Comparison of ENCODE assay signal across 20 cellular contexts in the genomic region with DNA sequence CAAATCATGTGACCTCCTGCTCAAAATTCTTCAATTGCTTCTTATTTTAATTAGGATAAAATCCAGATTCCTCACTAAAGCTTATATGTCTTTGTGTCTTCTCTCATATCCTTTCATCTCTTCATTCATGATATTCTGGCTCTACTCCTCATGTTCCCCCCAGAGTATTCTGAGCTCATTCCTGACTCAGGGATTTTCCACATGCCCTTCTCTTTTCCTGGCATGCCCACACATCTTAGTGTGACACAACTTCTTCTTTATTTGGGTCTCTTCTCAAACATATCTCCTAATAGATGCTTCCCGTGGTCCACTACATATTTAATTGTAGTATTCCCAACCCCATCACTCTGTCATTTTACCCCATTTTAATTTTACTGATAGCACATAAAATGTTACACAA. TPM values are rescaled to one million over a fixed set of nuclear protein-coding genes. Genes with fewer than 3 reads are reported as not detected.
DNase-seq lines count a peak whose midpoint lies in the region; ATAC-seq, FAIRE-seq and TF ChIP-seq lines count a peak whose summit lies in the region.
"Had no signal": no experiment of that assay in that cellular context is flagged by ENCODE, and none has a peak within 500 bp of the region (broad histone marks: within the 10 kb centered on the region; RNA-seq: fewer than 3 reads in every experiment).

No MANE protein-coding gene starts in this region.

- H3K79me2 ChIP-seq in GM12878 (ENCODE audit: control insufficient read depth, insufficient read depth, low read length), result peaks cover 18% of the 10 kb centered on the region

- H3K4me2 ChIP-seq in GM12878 (ENCODE audit: control insufficient read depth, insufficient read depth), result peak overlapping the region; percentile 18; the same call in 1 of the 2 replicates
- H3K4me2 ChIP-seq: PC-9, SK-N-SH had no signal

- POLR2A ChIA-PET in GM12878 (lab: Charles Lee), result interaction anchor here (5.5 kb wide), 1 partner anchor 9 kb away, joined by 31 read pairs; no protein-coding TSS in a partner anchor

- TF ChIP-seq POLR2A in GM12878 (IDR thresholded peaks at IDR 0.05; ENCODE audit: low read depth, low read length) (no peak), spleen (IDR thresholded peaks at IDR 0.05) (no peak)

- in situ Hi-C loops in GM12878 (cut with MboI) (no loop called here), G401 (cut with HindIII; ENCODE audit: low sequenced_read_pairs) (no loop called here), KBM-7 (cut with MboI; ENCODE audit: low pct_unique_long_range_greater_than_20kb, low sequenced_read_pairs) (no loop called here)

- no peaks in the 10 kb centered on the region for H4K20me1 ChIP-seq in GM12878 (ENCODE audit: control insufficient read depth, insufficient read depth)

- CTCF ChIA-PET in GM12878 (lab: Yijun Ruan, JAX), result interaction anchor here (0.9 to 6.5 kb wide), 4 partner anchors 9 to 50 kb away, joined by 3 to 47 read pairs (median 4); no protein-coding TSS in a partner anchor

- BruUV-seq in GM12878 (replicated peaks; lab: Mats Ljungman, UMichigan), result no TSS peak

- H3K4me3 ChIP-seq in GM12878, result no peak overlapping the region
- no peak overlapping the region for H3K4me3 ChIP-seq in spleen
- H3K4me3 ChIP-seq: PC-9, uterus had no signal

- H3K4me3 Mint-ChIP-seq in activated T-cell treated with anti-CD3 and anti-CD28 coated beads, Interleukin-2, amount 50 U/mL, for 4 hours, result peak overlapping the region; percentile 43
- peak overlapping the region in 3 of 4 donors; percentile 2 to 88 (median 74) for H3K4me3 Mint-ChIP-seq in IgD-negative memory B cell
- H3K4me3 Mint-ChIP-seq: mesothelial cell of epicardium had no signal

- H3K4me1 ChIP-seq in GM12878 (ENCODE audit: control insufficient read depth, insufficient read depth, low read length) (peaks cover 33% of the 10 kb centered on the region), spleen (peaks cover 35 to 78% (median 66%) of the 10 kb centered on the region in 6 donors)
- H3K4me1 ChIP-seq: uterus had no signal

- WGBS in GM12878 (ENCODE audit: insufficient coverage, insufficient replicate concordance, low lambda C conversion rate, missing lambda C conversion rate), result 0% methylated on average over 1 of the region's 1 CpG
- WGBS in spleen, 5 donors, result 53 to 72% (median 67%) methylated on average over 1 of the region's 1 CpG

- H2AFZ ChIP-seq in GM12878 (ENCODE audit: control insufficient read depth, low read depth, low read length), result no peak overlapping the region
- H2AFZ ChIP-seq: PC-9 had no signal

- SMC1A ChIA-PET in GM12878 (lab: Charles Lee; ENCODE audit: uncharacterized antibody, unreplicated experiment), result interaction anchor here (1.0 to 10.8 kb wide), 7 partner anchors 8 to 70 kb away, joined by 3 to 160 read pairs (median 11); a partner anchor contains a TSS

- RAD21 ChIA-PET in GM12878 (lab: Charles Lee; ENCODE audit: unreplicated experiment), result interaction anchor here (1.3 to 7.5 kb wide), 5 partner anchors 9 to 70 kb away, joined by 4 to 108 read pairs (median 6); a partner anchor contains a TSS

- H3K36me3 Mint-ChIP-seq in activated T-cell treated with anti-CD3 and anti-CD28 coated beads, Interleukin-2, amount 50 U/mL, for 4 hours (ENCODE audit: insufficient read depth), result peaks cover 4% of the 10 kb centered on the region
- peaks cover 2% of the 10 kb centered on the region for H3K36me3 Mint-ChIP-seq in IgD-negative memory B cell
- H3K36me3 Mint-ChIP-seq: mesothelial cell of epicardium had no signal

- no peak overlapping the region for H3K27ac ChIP-seq in GM12878 (ENCODE audit: control insufficient read depth, insufficient read depth)
- H3K27ac ChIP-seq in spleen, result peak overlapping the region; percentile 14 to 85 (median 65)
- H3K27ac ChIP-seq: PC-9, uterus had no signal

- no peaks in the 10 kb centered on the region for H3K9me3 Mint-ChIP-seq in activated T-cell treated with anti-CD3 and anti-CD28 coated beads, Interleukin-2, amount 50 U/mL, for 4 hours
- no peaks in the 10 kb centered on the region for H3K9me3 Mint-ChIP-seq in IgD-negative memory B cell
- H3K9me3 Mint-ChIP-seq: mesothelial cell of epicardium had no signal

- no peak for DNase-seq in activated T-cell treated with anti-CD3 and anti-CD28 coated beads, Interleukin-2, amount 50 U/mL, for 4 hours
- no peak for DNase-seq in activated T-cell treated with anti-CD3 and anti-CD28 coated beads for 4 hours
- DNase-seq in GM12878 (ENCODE audit: low read depth, low spot score), result no peak
- no peak for DNase-seq in spleen
- DNase-seq in G401 (ENCODE audit: low spot score), result no peak
- DNase-seq in KBM-7, result no peak
- no peak for DNase-seq in NCI-H774 (lab: John Stamatoyannopoulos, UW)
- DNase-seq: aorta, HCEC 1CT, head of caudate nucleus, islet precursor cell, NCI-H2029 treated with DMSO at 0.1 percent for 48 hours, NCI-H524, PC-9, SK-N-SH, uterus had no signal

- H3K9me3 ChIP-seq in GM12878 (replicated peaks; ENCODE audit: control insufficient read depth, insufficient read depth, low read length), result peaks cover 4% of the 10 kb centered on the region
- H3K9me3 ChIP-seq in spleen, result no peaks in the 10 kb centered on the region
- H3K9me3 ChIP-seq: SK-N-SH, uterus had no signal

- FAIRE-seq in GM12878 (lab: Jason Lieb, UNC), result no peak
- FAIRE-seq: colon, D721Med had no signal

- TF ChIP-seq EP300 in GM12878 (IDR thresholded peaks at IDR 0.05; ENCODE audit: borderline replicate concordance in 1 of 2, control insufficient read depth in 1 of 2, low read depth in 2 of 2, low read length in 2 of 2), result no peak

- TF ChIP-seq RAD21 in GM12878 (IDR thresholded peaks at IDR 0.05; ENCODE audit: insufficient read depth, low read depth, low read length), result no peak

- intact Hi-C loops in GM12878 (cut with micrococcal nuclease; ENCODE audit: unreplicated experiment) (no loop called here), spleen (cut with DNase I; ENCODE audit: low total_unique reads) (no loop called here)

- H3K27me3 Mint-ChIP-seq in activated T-cell treated with anti-CD3 and anti-CD28 coated beads, Interleukin-2, amount 50 U/mL, for 4 hours (ENCODE audit: low read depth), result no peaks in the 10 kb centered on the region
- no peaks in the 10 kb centered on the region for H3K27me3 Mint-ChIP-seq in IgD-negative memory B cell

- peak overlapping the region; percentile 72 to 91 (median 90) for H3K27ac Mint-ChIP-seq in IgD-negative memory B cell
- H3K27ac Mint-ChIP-seq: mesothelial cell of epicardium had no signal

- no peak for ATAC-seq in activated T-cell treated with anti-CD3 and anti-CD28 coated beads, Interleukin-2, amount 50 U/mL, for 4 hours
- no peak for ATAC-seq in GM12878

- H3K27me3 ChIP-seq in GM12878 (replicated peaks in 1 of 2; ENCODE audit: control insufficient read depth in 2 of 2, insufficient read depth in 2 of 2, low read length in 1 of 2), result no peaks in the 10 kb centered on the region
- H3K27me3 ChIP-seq in spleen (replicated peaks in 1 of 7), result no peaks in the 10 kb centered on the region
- H3K27me3 ChIP-seq: uterus had no signal

- peaks cover 73% of the 10 kb centered on the region for H3K4me1 Mint-ChIP-seq in activated T-cell treated with anti-CD3 and anti-CD28 coated beads, Interleukin-2, amount 50 U/mL, for 4 hours (ENCODE audit: low read depth)
- peaks cover 60 to 65% (median 61%) of the 10 kb centered on the region in 3 donors for H3K4me1 Mint-ChIP-seq in IgD-negative memory B cell

- TF ChIP-seq CTCF in GM12878 (IDR thresholded peaks at IDR 0.05 in 2 of 3, conservative IDR thresholded peaks at IDR 0.05 in 1 of 3; ENCODE audit: control insufficient read depth in 2 of 3, extremely low read depth in 1 of 3, insufficient read depth in 1 of 3, low read depth in 3 of 3, low read length in 3 of 3), result no peak
- no peak for TF ChIP-seq CTCF in spleen (IDR thresholded peaks at IDR 0.05 in 8 of 11, conservative IDR thresholded peaks at IDR 0.05 in 3 of 11)

- H3K36me3 ChIP-seq in GM12878 (ENCODE audit: control insufficient read depth in 2 of 2, insufficient read depth in 2 of 2, low read length in 1 of 2) (no peaks in the 10 kb centered on the region), spleen (no peaks in the 10 kb centered on the region)
- H3K36me3 ChIP-seq: uterus had no signal

- no peak overlapping the region for H3K9ac ChIP-seq in GM12878 (ENCODE audit: control insufficient read depth, insufficient read depth, low read length)
- H3K9ac ChIP-seq: SK-N-SH had no signal

TF ChIP-seq in GM12878, 131 proteins besides CTCF, POLR2A, EP300 and RAD21 (continues in another document):
- no peak for TF ChIP-seq MYC (IDR thresholded peaks at IDR 0.05; ENCODE audit: insufficient read depth, insufficient read length, insufficient replicate concordance, low read length, severe bottlenecking)
- TF ChIP-seq, protein P1, sequence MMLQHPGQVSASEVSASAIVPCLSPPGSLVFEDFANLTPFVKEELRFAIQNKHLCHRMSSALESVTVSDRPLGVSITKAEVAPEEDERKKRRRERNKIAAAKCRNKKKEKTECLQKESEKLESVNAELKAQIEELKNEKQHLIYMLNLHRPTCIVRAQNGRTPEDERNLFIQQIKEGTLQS (IDR thresholded peaks at IDR 0.05; ENCODE audit: borderline replicate concordance, extremely low read depth, low read depth, low read length), result no peak
- TF ChIP-seq FOXM1 (IDR thresholded peaks at IDR 0.05; ENCODE audit: low read depth, low read length), result no peak
- no peak for TF ChIP-seq HCFC1 (IDR thresholded peaks at IDR 0.05; ENCODE audit: low read length)
- TF ChIP-seq CHD2 (IDR thresholded peaks at IDR 0.05; ENCODE audit: borderline replicate concordance, low read depth, low read length), result no peak

RNA-seq across cellular contexts. Expression of a gene that starts 15.2 kb away (rescaled TPM):
- total RNA-seq in activated T-cell treated with anti-CD3 and anti-CD28 coated beads, Interleukin-2, amount 50 U/mL, for 4 hours, result 100 to 1,000 TPM; 343 to 376 (median 347) TPM
- polyA plus RNA-seq in IgD-negative memory B cell (200 TPM), GM12878 (2011; rRNA removed) (80.9 and 82.1 TPM in 2 replicates), GM12878 (2014; fragmentation: Illumina TruSeq; extraction: Trizol) (200 and 216 TPM in 2 replicates), GM12878 (2014; fragmentation: Nextera tagmentation; extraction: Ambion mirVana) (10 to 100 TPM; 59.6 to 73.3 TPM), GM12878 (2014; rRNA removed) (132 and 143 TPM in 2 replicates), GM12878 (2016; fragmentation: Nextera tagmentation; extraction: Ambion mirVana) (100 to 1,000 TPM; 141 to 146 TPM), spleen (10 to 100 TPM; 64.7 to 66.3 (median 64.7) TPM)
- total RNA-seq in GM12878 (2013; cell fraction: nucleolus; rRNA removed), result 485 and 489 TPM in 2 replicates
- total RNA-seq in GM12878 (2014; rRNA removed) (337 and 351 TPM in 2 replicates), GM12878 (2014; rRNA removed; fragmentation: Illumina TruSeq; extraction: Trizol) (218 TPM in 2 replicates), GM12878 (2021) (239 and 247 TPM in 2 replicates), spleen (100 to 1,000 TPM; 288 to 491 (median 355) TPM)
- 64.8 TPM for polyA plus RNA-seq in GM12878 (2011; ENCODE audit: low read depth)
- polyA plus RNA-seq in GM12878 (2011; cell fraction: cytosol; rRNA removed), result 104 and 129 TPM in 2 replicates
- 52.1 and 62.2 TPM in 2 replicates for polyA plus RNA-seq in GM12878 (2011; cell fraction: nucleus; rRNA removed)
- 94.4 and 94.6 TPM in 2 replicates for polyA plus RNA-seq in GM12878 (2012)
- polyA minus RNA-seq in GM12878 (2011; rRNA and poly(A)+ RNA removed), result 286 and 329 TPM in 2 replicates
- 138 and 193 TPM in 2 replicates for polyA minus RNA-seq in GM12878 (2011; cell fraction: cytosol; rRNA and poly(A)+ RNA removed)
- 137 and 215 TPM in 2 replicates for polyA minus RNA-seq in GM12878 (2011; cell fraction: nucleus; rRNA and poly(A)+ RNA removed)
- total RNA-seq in G401 (2014; rRNA removed; shearing (Covaris generic)), result 31.4 and 61.2 TPM in 2 replicates
